Comparison of ENCODE assay signal across 17 cellular contexts in the genomic region with DNA sequence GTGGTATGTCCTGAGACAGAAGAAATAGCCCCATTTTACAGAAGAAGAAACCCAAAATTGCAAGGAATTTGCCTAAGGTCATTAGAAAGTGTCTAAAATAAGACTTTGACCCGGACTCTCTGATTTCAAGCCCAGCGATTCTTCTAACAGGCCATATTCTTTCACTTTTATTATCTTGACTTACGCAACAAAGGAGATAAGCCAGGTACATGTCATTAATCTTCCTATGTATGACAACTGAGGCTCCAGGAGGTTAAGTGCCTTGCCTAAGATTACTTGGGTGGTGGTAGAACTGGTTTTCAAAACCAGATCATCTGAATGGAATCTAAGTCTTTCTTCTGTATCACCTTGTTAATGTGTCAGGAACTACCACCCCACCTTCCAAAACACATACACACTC.
A peak's percentile ranks its signal among the peaks of the same experiment; 100 is the strongest.
DNase-seq lines count a peak whose midpoint lies in the region; ATAC-seq and TF ChIP-seq lines count a peak whose summit lies in the region.
"Had no signal": no experiment of that assay in that cellular context is flagged by ENCODE, and none has a peak within 500 bp of the region (broad histone marks: within the 10 kb centered on the region; RNA-seq: fewer than 3 reads in every experiment).

No MANE protein-coding gene starts in this region.

- H3K27me3 Mint-ChIP-seq in progenitor cell of endocrine pancreas, result no peaks in the 10 kb centered on the region
- peaks cover 2 to 18% of the 10 kb centered on the region in 2 donors for H3K27me3 Mint-ChIP-seq in natural killer cell (ENCODE audit: low read depth in 2 of 2)
- H3K27me3 Mint-ChIP-seq: stimulated activated naive B cell treated with anti-CD40 and anti-IgM and Interleukin-4, amounts not matched to agents 10 μg/mL and 1 μg/mL and 100 μg/mL, for 72 hours had no signal

- H3K4me3 Mint-ChIP-seq in progenitor cell of endocrine pancreas (ENCODE audit: low read depth), result peak overlapping the region; percentile 34
- no peak overlapping the region for H3K4me3 Mint-ChIP-seq in natural killer cell
- H3K4me3 Mint-ChIP-seq: stimulated activated naive B cell treated with anti-CD40 and anti-IgM and Interleukin-4, amounts not matched to agents 10 μg/mL and 1 μg/mL and 100 μg/mL, for 72 hours had no signal

- TF ChIP-seq CTCF in PC-3 (conservative IDR thresholded peaks at IDR 0.05; ENCODE audit: low read depth, low read length), result no peak
- TF ChIP-seq CTCF in foreskin keratinocyte (conservative IDR thresholded peaks at IDR 0.05), result no peak
- TF ChIP-seq CTCF in progenitor cell of endocrine pancreas (IDR thresholded peaks at IDR 0.05; ENCODE audit: unreplicated experiment), result no peak
- no peak for TF ChIP-seq CTCF in natural killer cell (IDR thresholded peaks at IDR 0.05)

- peaks cover 17% of the 10 kb centered on the region for H3K4me1 ChIP-seq in PC-3 (ENCODE audit: insufficient read depth, low read length)
- H3K4me1 ChIP-seq in foreskin keratinocyte, result no peaks in the 10 kb centered on the region
- H3K4me1 ChIP-seq: prostate gland had no signal

- H3K9ac ChIP-seq in PC-3 (ENCODE audit: low read length), result no peak overlapping the region
- H3K9ac ChIP-seq: BLaER1 had no signal

- H3K27ac Mint-ChIP-seq in progenitor cell of endocrine pancreas (peak overlapping the region; percentile 95), natural killer cell (no peak overlapping the region)
- H3K27ac Mint-ChIP-seq: stimulated activated naive B cell treated with anti-CD40 and anti-IgM and Interleukin-4, amounts not matched to agents 10 μg/mL and 1 μg/mL and 100 μg/mL, for 72 hours had no signal

- no peaks in the 10 kb centered on the region for H3K79me2 ChIP-seq in PC-3 (ENCODE audit: low read length)

- CTCF ChIA-PET in PC-3 (lab: Charles Lee), result no interaction called here

- H3K4me2 ChIP-seq in PC-3 (ENCODE audit: low read length), result peak overlapping the region; percentile 63
- H3K4me2 ChIP-seq: BLaER1 had no signal

- H3K36me3 Mint-ChIP-seq in progenitor cell of endocrine pancreas (ENCODE audit: insufficient read depth) (peaks cover 24% of the 10 kb centered on the region), natural killer cell (no peaks in the 10 kb centered on the region)
- H3K36me3 Mint-ChIP-seq: stimulated activated naive B cell treated with anti-CD40 and anti-IgM and Interleukin-4, amounts not matched to agents 10 μg/mL and 1 μg/mL and 100 μg/mL, for 72 hours had no signal

- H3K27me3 ChIP-seq in PC-3 (ENCODE audit: low read length) (no peaks in the 10 kb centered on the region), foreskin keratinocyte (no peaks in the 10 kb centered on the region)
- H3K27me3 ChIP-seq: BLaER1, upper lobe of left lung had no signal

- H2AFZ ChIP-seq in PC-3 (ENCODE audit: low read length), result no peak overlapping the region

- POLR2A ChIA-PET in PC-3 (lab: Charles Lee; ENCODE audit: unreplicated experiment), result no interaction called here

- intact Hi-C loops in PC-3 (cut with micrococcal nuclease) (no loop called here), natural killer cell (cut with micrococcal nuclease) (no loop called here)

- H3K9me3 ChIP-seq in PC-3 (ENCODE audit: low read length), result no peaks in the 10 kb centered on the region
- H3K9me3 ChIP-seq: BLaER1, prostate gland, upper lobe of left lung had no signal

- H4K20me1 ChIP-seq in PC-3 (ENCODE audit: low read length), result no peaks in the 10 kb centered on the region
- H4K20me1 ChIP-seq: BLaER1 had no signal

- no peaks in the 10 kb centered on the region for H3F3A ChIP-seq in PC-3 (ENCODE audit: low read length, unreplicated experiment)

- H3K4me1 Mint-ChIP-seq in progenitor cell of endocrine pancreas (ENCODE audit: low read depth) (peaks cover 35% of the 10 kb centered on the region), natural killer cell (peaks cover 6 to 7% of the 10 kb centered on the region in 2 donors)
- H3K4me1 Mint-ChIP-seq: stimulated activated naive B cell treated with anti-CD40 and anti-IgM and Interleukin-4, amounts not matched to agents 10 μg/mL and 1 μg/mL and 100 μg/mL, for 72 hours had no signal

- no peaks in the 10 kb centered on the region for H3K36me3 ChIP-seq in PC-3 (ENCODE audit: low read depth, low read length)
- H3K36me3 ChIP-seq: BLaER1, prostate gland, upper lobe of left lung had no signal

- peak; percentile 70 for DNase-seq in HT-29 (ENCODE audit: low spot score)
- DNase-seq in PC-3, result peak; percentile 91
- DNase-seq in foreskin keratinocyte, result peak; percentile 83 to 91
- no peak for DNase-seq in progenitor cell of endocrine pancreas (ENCODE audit: low spot score, unreplicated experiment)
- DNase-seq in natural killer cell, result no peak
- no peak for DNase-seq in activated CD8-positive, alpha-beta memory T cell treated with anti-CD3 and anti-CD28 coated beads, Interleukin-2, amount 50 U/mL, for 4 hours
- DNase-seq in kidney glomerular epithelial cell (lab: John Stamatoyannopoulos, UW), result no peak
- DNase-seq: activated CD4-positive, alpha-beta T cell treated with anti-CD3 and anti-CD28 coated beads for 4 hours; activated naive CD4-positive, alpha-beta T cell treated with anti-CD3 and anti-CD28 coated beads, Interleukin-2, amount 50 U/mL, for 16 hours; hypothalamus; NCI-H345; stimulated activated naive B cell treated with anti-CD40 and anti-IgM and Interleukin-4, amounts not matched to agents 10 μg/mL and 1 μg/mL and 100 μg/mL, for 72 hours; T-helper 9 cell; upper lobe of left lung had no signal

- ATAC-seq in PC-3, result peak; percentile 74
- peak; percentile 98 for ATAC-seq in foreskin keratinocyte
- ATAC-seq in HG03439 (IDR thresholded peaks at IDR 0.05; ENCODE audit: unreplicated experiment), result no peak
- no peak for ATAC-seq in natural killer cell
- ATAC-seq: stimulated activated naive B cell treated with anti-CD40 and anti-IgM and Interleukin-4, amounts not matched to agents 10 μg/mL and 1 μg/mL and 100 μg/mL, for 72 hours had no signal

- H3K9me2 ChIP-seq in PC-3 (replicated peaks; ENCODE audit: low read length), result no peaks in the 10 kb centered on the region

- 0 out of 2 replicates have a peak overlapping the region, but pooled peaks have one; percentile 3 for H3K27ac ChIP-seq in PC-3 (ENCODE audit: low read length)
- no peak overlapping the region for H3K27ac ChIP-seq in foreskin keratinocyte
- H3K27ac ChIP-seq: BLaER1, prostate gland, upper lobe of left lung had no signal

- H3K9me3 Mint-ChIP-seq in progenitor cell of endocrine pancreas (ENCODE audit: low read depth), result no peaks in the 10 kb centered on the region
- H3K9me3 Mint-ChIP-seq in natural killer cell, result no peaks in the 10 kb centered on the region
- H3K9me3 Mint-ChIP-seq: stimulated activated naive B cell treated with anti-CD40 and anti-IgM and Interleukin-4, amounts not matched to agents 10 μg/mL and 1 μg/mL and 100 μg/mL, for 72 hours had no signal

- H3K4me3 ChIP-seq in PC-3 (ENCODE audit: low read length), result peak overlapping the region; percentile 2; the same call in 1 of the 2 replicates
- H3K4me3 ChIP-seq: BLaER1, prostate gland, upper lobe of left lung had no signal

- no TSS peak for BruUV-seq in PC-3 (replicated peaks; lab: Mats Ljungman, UMichigan)

Comparison
In these comparisons a context has a peak if more than half of its experiments do, and no peak if none do; other contexts are left out.
1. DNase-seq: peak in HT-29 (single experiment), PC-3 (single experiment) and foreskin keratinocyte (2 of 2); none in progenitor cell of endocrine pancreas (single experiment), natural killer cell (single experiment), activated CD8-positive, alpha-beta memory T cell treated with anti-CD3 and anti-CD28 coated beads, Interleukin-2, amount 50 U/mL, for 4 hours (single experiment) and kidney glomerular epithelial cell (single experiment).
2. ATAC-seq: peak in PC-3 (single experiment) and foreskin keratinocyte (single experiment); none in HG03439 (single experiment) and natural killer cell (0 of 3).